1 cellular context compared by ENCODE assay signal in genomic region chr3:129314757-129315385, GRCh38.
TF ChIP-seq lines count a peak whose summit lies in the region.

No MANE protein-coding gene starts in this region.

TF ChIP-seq in HepG2, 621 proteins besides CTCF, POLR2A, EP300 and RAD21 (continued from another document and continues in another):
- TF ChIP-seq ZNF782 (CRISPR knock-in tag; IDR thresholded peaks at IDR 0.05; ENCODE audit: borderline replicate concordance) (no peak), ZNF160 (CRISPR knock-in tag; IDR thresholded peaks at IDR 0.05) (no peak), ZFY (CRISPR knock-in tag; IDR thresholded peaks at IDR 0.05) (peak; percentile 80), CSRNP2 (CRISPR knock-in tag; conservative IDR thresholded peaks at IDR 0.05; ENCODE audit: low read depth) (no peak), TFAP4 (IDR thresholded peaks at IDR 0.05; ENCODE audit: borderline replicate concordance, low read depth) (no peak), BRCA1 (CRISPR knock-in tag; IDR thresholded peaks at IDR 0.05) (no peak), ZMYM2 (CRISPR knock-in tag; IDR thresholded peaks at IDR 0.05) (no peak), ZBTB49 (CRISPR knock-in tag; IDR thresholded peaks at IDR 0.05; ENCODE audit: borderline replicate concordance) (no peak), ATF5 (CRISPR knock-in tag; IDR thresholded peaks at IDR 0.05; ENCODE audit: low read depth) (peak; percentile 32; the same call in 1 of the 2 replicates), USF2 (IDR thresholded peaks at IDR 0.05; ENCODE audit: low read depth, low read length) (no peak), USF2 (CRISPR knock-in tag; IDR thresholded peaks at IDR 0.05; ENCODE audit: borderline replicate concordance) (no peak), ZNF281 (CRISPR knock-in tag; IDR thresholded peaks at IDR 0.05; ENCODE audit: borderline replicate concordance) (peak; percentile 96), KAT7 (CRISPR knock-in tag; IDR thresholded peaks at IDR 0.05; ENCODE audit: borderline replicate concordance) (no peak), ZNF768 (CRISPR knock-in tag; IDR thresholded peaks at IDR 0.05) (no peak; the same call in 1 of the 2 replicates), DNMT3B (CRISPR knock-in tag; conservative IDR thresholded peaks at IDR 0.05) (no peak), ZNF207 (IDR thresholded peaks at IDR 0.05; ENCODE audit: borderline replicate concordance) (no peak), MTF2 (CRISPR knock-in tag; IDR thresholded peaks at IDR 0.05; ENCODE audit: borderline replicate concordance) (0 out of 2 replicates have a peak, but pooled peaks have one; percentile 29), ZFP41 (CRISPR knock-in tag; IDR thresholded peaks at IDR 0.05; ENCODE audit: borderline replicate concordance) (no peak), GMEB1 (CRISPR knock-in tag; IDR thresholded peaks at IDR 0.05; ENCODE audit: borderline replicate concordance) (no peak), ZNF597 (CRISPR knock-in tag; IDR thresholded peaks at IDR 0.05) (no peak), ZIK1 (CRISPR knock-in tag; IDR thresholded peaks at IDR 0.05; ENCODE audit: borderline replicate concordance, low read depth) (no peak), ZNF124 (CRISPR knock-in tag; IDR thresholded peaks at IDR 0.05) (no peak), THYN1 (CRISPR knock-in tag; IDR thresholded peaks at IDR 0.05; ENCODE audit: borderline replicate concordance, low read depth) (no peak), YEATS2 (CRISPR knock-in tag; IDR thresholded peaks at IDR 0.05; ENCODE audit: borderline replicate concordance) (no peak), NCOA5 (CRISPR knock-in tag; IDR thresholded peaks at IDR 0.05) (no peak), ZFX (CRISPR knock-in tag; IDR thresholded peaks at IDR 0.05; ENCODE audit: low read depth) (peak; percentile 66), FOXJ3 (CRISPR knock-in tag; IDR thresholded peaks at IDR 0.05; ENCODE audit: borderline replicate concordance) (no peak), ZNF674 (CRISPR knock-in tag; IDR thresholded peaks at IDR 0.05; ENCODE audit: low read depth) (no peak), ZNF224 (CRISPR knock-in tag; IDR thresholded peaks at IDR 0.05) (no peak), ZNF446 (CRISPR knock-in tag; IDR thresholded peaks at IDR 0.05) (no peak; the same call in 1 of the 2 replicates), SIN3A (IDR thresholded peaks at IDR 0.05; ENCODE audit: borderline replicate concordance, low read depth, low read length) (peak; percentile 72; the same call in 1 of the 2 replicates), SETDB1 (CRISPR knock-in tag; IDR thresholded peaks at IDR 0.05; ENCODE audit: borderline replicate concordance) (no peak), ZNF136 (CRISPR knock-in tag; IDR thresholded peaks at IDR 0.05; ENCODE audit: low read depth) (no peak), ZBTB46 (CRISPR knock-in tag; IDR thresholded peaks at IDR 0.05; ENCODE audit: borderline replicate concordance) (0 out of 2 replicates have a peak, but pooled peaks have one; percentile 51), GPN1 (CRISPR knock-in tag; IDR thresholded peaks at IDR 0.05; ENCODE audit: borderline replicate concordance) (no peak), SP1 (IDR thresholded peaks at IDR 0.05) (no peak), SP1 (CRISPR knock-in tag; IDR thresholded peaks at IDR 0.05) (peak; percentile 29; the same call in 1 of the 2 replicates), NPAS2 (CRISPR knock-in tag; IDR thresholded peaks at IDR 0.05; ENCODE audit: borderline replicate concordance) (no peak), HOMEZ (CRISPR knock-in tag; IDR thresholded peaks at IDR 0.05; ENCODE audit: low read depth) (no peak), MAFK (conservative IDR thresholded peaks at IDR 0.05 in 1 of 2, IDR thresholded peaks at IDR 0.05 in 1 of 2; ENCODE audit: low read length in 2 of 2) (no peak), SP4 (CRISPR knock-in tag; IDR thresholded peaks at IDR 0.05) (no peak), MIER3 (CRISPR knock-in tag; IDR thresholded peaks at IDR 0.05; ENCODE audit: borderline replicate concordance) (0 out of 2 replicates have a peak, but pooled peaks have one; percentile 49), ZBTB7A (CRISPR knock-in tag; IDR thresholded peaks at IDR 0.05) (no peak), TCF7L2 (IDR thresholded peaks at IDR 0.05; ENCODE audit: low read depth, low read length) (no peak), CHD4 (IDR thresholded peaks at IDR 0.05; ENCODE audit: borderline replicate concordance, low read length) (no peak), HNRNPH1 (optimal IDR thresholded peaks at IDR 0.05; ENCODE audit: low read depth, low read length) (no peak), ELF1 (CRISPR knock-in tag; IDR thresholded peaks at IDR 0.05) (no peak), FOXA1 (IDR thresholded peaks at IDR 0.05) (no peak), FOXA1 (CRISPR knock-in tag; IDR thresholded peaks at IDR 0.05) (peak; percentile 92)
